In genomic region chr6:10382322-10382721, GRCh38 we compare ENCODE assay signal across 20 cellular contexts. TPM values are rescaled to one million over a fixed set of nuclear protein-coding genes. Genes with fewer than 3 reads are reported as not detected.
DNase-seq lines count a peak whose midpoint lies in the region; ATAC-seq and TF ChIP-seq lines count a peak whose summit lies in the region.
"Had no signal": no experiment of that assay in that cellular context is flagged by ENCODE, and none has a peak within 500 bp of the region (broad histone marks: within the 10 kb centered on the region; RNA-seq: fewer than 3 reads in every experiment).

No MANE protein-coding gene starts in this region.

- peaks cover 76% of the 10 kb centered on the region for H3K27me3 Mint-ChIP-seq in activated naive CD4-positive, alpha-beta T cell treated with anti-CD3 and anti-CD28 coated beads, Interleukin-2, amount 10 ng/mL, durations not matched to agents 7 days and 5 days

- H3K27ac Mint-ChIP-seq in activated naive CD4-positive, alpha-beta T cell treated with anti-CD3 and anti-CD28 coated beads, Interleukin-2, amount 10 ng/mL, durations not matched to agents 7 days and 5 days = peak overlapping the region; percentile 34
- H3K27ac Mint-ChIP-seq: CD4-positive, CD25-positive, alpha-beta regulatory T cell; natural killer cell had no signal

- H3K9me2 ChIP-seq in hepatocyte (replicated peaks; ENCODE audit: insufficient read depth) = no peaks in the 10 kb centered on the region

- H3K79me2 ChIP-seq in hepatocyte = no peaks in the 10 kb centered on the region

- H3K36me3 Mint-ChIP-seq in activated naive CD4-positive, alpha-beta T cell treated with anti-CD3 and anti-CD28 coated beads, Interleukin-2, amount 10 ng/mL, durations not matched to agents 7 days and 5 days = peaks cover 9% of the 10 kb centered on the region

- no peak overlapping the region for H3K4me3 Mint-ChIP-seq in activated naive CD4-positive, alpha-beta T cell treated with anti-CD3 and anti-CD28 coated beads, Interleukin-2, amount 10 ng/mL, durations not matched to agents 7 days and 5 days

- CTCF ChIA-PET in activated naive CD4-positive, alpha-beta T cell treated with anti-CD3 and anti-CD28 coated beads, Interleukin-2, amount 10 ng/mL, durations not matched to agents 7 days and 5 days (lab: Charles Lee) = no interaction called here

- H2AFZ ChIP-seq in hepatocyte = no peak overlapping the region

- WGBS in hepatocyte (ENCODE audit: low lambda C conversion rate, missing lambda C conversion rate) = 33% methylated on average over 15 of the region's 15 CpGs

- H3K4me1 Mint-ChIP-seq in activated naive CD4-positive, alpha-beta T cell treated with anti-CD3 and anti-CD28 coated beads, Interleukin-2, amount 10 ng/mL, durations not matched to agents 7 days and 5 days = peaks cover 2% of the 10 kb centered on the region

- H3K27ac ChIP-seq in hepatocyte = peak overlapping the region; percentile 69
- H3K27ac ChIP-seq: transverse colon had no signal

- peak overlapping the region; percentile 76 for H3K4me2 ChIP-seq in hepatocyte

- no peaks in the 10 kb centered on the region for H4K20me1 ChIP-seq in hepatocyte (ENCODE audit: insufficient read depth, poor library complexity, severe bottlenecking)

- no peaks in the 10 kb centered on the region for H3K9me3 ChIP-seq in hepatocyte (ENCODE audit: low read depth)
- H3K9me3 ChIP-seq: transverse colon had no signal

- H3K27me3 ChIP-seq in hepatocyte = peaks cover 78% of the 10 kb centered on the region

- ATAC-seq in HG03521 (IDR thresholded peaks at IDR 0.05; ENCODE audit: unreplicated experiment) = no peak
- ATAC-seq: natural killer cell had no signal

- H3K4me1 ChIP-seq in hepatocyte (ENCODE audit: insufficient read depth) = peaks cover 32% of the 10 kb centered on the region

- no peak overlapping the region for H3K4me3 ChIP-seq in hepatocyte
- H3K4me3 ChIP-seq: transverse colon had no signal

- no peak for TF ChIP-seq CTCF in hepatocyte (IDR thresholded peaks at IDR 0.05; ENCODE audit: poor library complexity)

- no peak for DNase-seq in activated naive CD4-positive, alpha-beta T cell treated with anti-CD3 and anti-CD28 coated beads, Interleukin-2, amount 10 ng/mL, durations not matched to agents 7 days and 5 days
- DNase-seq in activated naive CD4-positive, alpha-beta T cell treated with anti-CD3 and anti-CD28 coated beads, Interleukin-2, amount 50 U/mL, for 16 hours = no peak
- DNase-seq in NCI-H526 treated with DMSO at 0.1 percent for 48 hours (lab: John Stamatoyannopoulos, UW) (peak; percentile 34), hepatocyte (ENCODE audit: low spot score) (no peak), retina (peak; percentile 62), DMS 273 treated with DMSO at 0.1 percent for 48 hours (lab: John Stamatoyannopoulos, UW) (no peak), NCI-H82 treated with DMSO at 0.1 percent for 48 hours (lab: John Stamatoyannopoulos, UW; ENCODE audit: unreplicated experiment) (no peak)
- DNase-seq: activated gamma-delta T cell treated with Interleukin-2 at 50 U/mL for 16 hours; CD4-positive, CD25-positive, alpha-beta regulatory T cell; central memory CD4-positive, alpha-beta T cell; GDM1; natural killer cell; NCI-H1092 treated with DMSO at 0.1 percent for 48 hours; NCI-H2029; small intestine; stimulated activated CD4-positive, alpha-beta T cell treated with anti-CD3 and anti-CD28 coated beads, Interleukin-2, amount 100 ng/mL, for 48 hours; stimulated activated naive CD8-positive, alpha-beta T cell treated with anti-CD3 and anti-CD28 coated beads, Interleukin-15, amount 100 ng/mL, for 72 hours; transverse colon had no signal

- H3K9me3 Mint-ChIP-seq in activated naive CD4-positive, alpha-beta T cell treated with anti-CD3 and anti-CD28 coated beads, Interleukin-2, amount 10 ng/mL, durations not matched to agents 7 days and 5 days = no peaks in the 10 kb centered on the region

- no peaks in the 10 kb centered on the region for H3K36me3 ChIP-seq in hepatocyte (replicated peaks; ENCODE audit: insufficient read depth, low read depth)
- H3K36me3 ChIP-seq: transverse colon had no signal

RNA-seq across cellular contexts. Expression of gene TFAP2A, which starts 32.6 kb away (rescaled TPM):
- 6.2 TPM in 2 replicates for total RNA-seq in hepatocyte
- polyA plus RNA-seq in hepatocyte = 14.9 and 17.5 TPM in 2 replicates
- total RNA-seq: CD4-positive, CD25-positive, alpha-beta regulatory T cell; frontal cortex; natural killer cell; transverse colon had no signal
- polyA plus RNA-seq: CD4-positive, CD25-positive, alpha-beta regulatory T cell had no signal

Comparison
In these comparisons a context has a peak if more than half of its experiments do, and no peak if none do; other contexts are left out.
1. DNase-seq: peak in NCI-H526 treated with DMSO at 0.1 percent for 48 hours (single experiment) and retina (single experiment); none in activated naive CD4-positive, alpha-beta T cell treated with anti-CD3 and anti-CD28 coated beads, Interleukin-2, amount 10 ng/mL, durations not matched to agents 7 days and 5 days (single experiment), activated naive CD4-positive, alpha-beta T cell treated with anti-CD3 and anti-CD28 coated beads, Interleukin-2, amount 50 U/mL, for 16 hours (single experiment), hepatocyte (single experiment), DMS 273 treated with DMSO at 0.1 percent for 48 hours (single experiment) and NCI-H82 treated with DMSO at 0.1 percent for 48 hours (single experiment).